Comparison of ENCODE assay signal across 8 cellular contexts in genomic region chr20:41734506-41734945, GRCh38.
DNase-seq lines count a peak whose midpoint lies in the region; ATAC-seq and TF ChIP-seq lines count a peak whose summit lies in the region.

No MANE protein-coding gene starts in this region.

- H3K9me3 Mint-ChIP-seq in activated CD8-positive, alpha-beta T cell treated with anti-CD3 and anti-CD28 coated beads, Interleukin-2, amount 10 ng/mL, durations not matched to agents 7 days and 5 days (ENCODE audit: insufficient read depth) = no peaks in the 10 kb centered on the region
- H3K9me3 Mint-ChIP-seq in neural crest cell = no peaks in the 10 kb centered on the region

- H3K27me3 Mint-ChIP-seq in activated CD8-positive, alpha-beta T cell treated with anti-CD3 and anti-CD28 coated beads, Interleukin-2, amount 10 ng/mL, durations not matched to agents 7 days and 5 days (ENCODE audit: low read depth) = no peaks in the 10 kb centered on the region
- no peaks in the 10 kb centered on the region for H3K27me3 Mint-ChIP-seq in neural crest cell (ENCODE audit: low read depth)

- CTCF ChIA-PET in BJ (lab: Yijun Ruan, JAX) = interaction anchor here (0.7 to 3.5 kb wide), 18 partner anchors 8 to 1685 kb away, joined by 3 to 23 read pairs (median 4); no protein-coding TSS in a partner anchor
- CTCF ChIA-PET in activated CD8-positive, alpha-beta T cell treated with anti-CD3 and anti-CD28 coated beads, Interleukin-2, amount 10 ng/mL, durations not matched to agents 7 days and 5 days (lab: Charles Lee) = interaction anchor here (0.6 to 1.8 kb wide), 5 partner anchors 9 to 1675 kb away, joined by 3 to 6 read pairs (median 5); no protein-coding TSS in a partner anchor

- no peaks in the 10 kb centered on the region for H3K4me1 Mint-ChIP-seq in activated CD8-positive, alpha-beta T cell treated with anti-CD3 and anti-CD28 coated beads, Interleukin-2, amount 10 ng/mL, durations not matched to agents 7 days and 5 days (ENCODE audit: low read depth)
- no peaks in the 10 kb centered on the region for H3K4me1 Mint-ChIP-seq in neural crest cell

- H3K27ac Mint-ChIP-seq in activated CD8-positive, alpha-beta T cell treated with anti-CD3 and anti-CD28 coated beads, Interleukin-2, amount 10 ng/mL, durations not matched to agents 7 days and 5 days = no peak overlapping the region
- H3K27ac Mint-ChIP-seq in neural crest cell (ENCODE audit: unreplicated experiment) = no peak overlapping the region

- DNase-seq in BJ (ENCODE audit: low read depth) (no peak), NCI-H446 treated with DMSO at 0.1 percent for 48 hours (lab: John Stamatoyannopoulos, UW) (peak; percentile 10), fibroblast of peridontal ligament (ENCODE audit: extremely low read depth) (peak; percentile 42), neural crest cell (ENCODE audit: low read depth, low spot score) (peak; percentile 52), NCI-H1048 (lab: John Stamatoyannopoulos, UW) (no peak)
- DNase-seq in activated CD8-positive, alpha-beta T cell treated with anti-CD3 and anti-CD28 coated beads, Interleukin-2, amount 10 ng/mL, durations not matched to agents 7 days and 5 days = peak; percentile 46

- ATAC-seq in GM19438 (IDR thresholded peaks at IDR 0.05; ENCODE audit: low read depth, unreplicated experiment) = peak; percentile 64
- ATAC-seq in activated CD8-positive, alpha-beta T cell treated with anti-CD3 and anti-CD28 coated beads, Interleukin-2, amount 10 ng/mL, durations not matched to agents 7 days and 5 days = no peak
- no peak for ATAC-seq in GM21367 (IDR thresholded peaks at IDR 0.05; ENCODE audit: unreplicated experiment)

- H3K36me3 ChIP-seq in BJ (ENCODE audit: control insufficient read depth, insufficient read depth, low read length) = no peaks in the 10 kb centered on the region

- H3K36me3 Mint-ChIP-seq in activated CD8-positive, alpha-beta T cell treated with anti-CD3 and anti-CD28 coated beads, Interleukin-2, amount 10 ng/mL, durations not matched to agents 7 days and 5 days (ENCODE audit: low read depth) = no peaks in the 10 kb centered on the region
- no peaks in the 10 kb centered on the region for H3K36me3 Mint-ChIP-seq in neural crest cell (ENCODE audit: low read depth)

- POLR2A ChIA-PET in BJ (lab: Charles Lee) = no interaction called here
- POLR2A ChIA-PET in activated CD8-positive, alpha-beta T cell treated with anti-CD3 and anti-CD28 coated beads, Interleukin-2, amount 10 ng/mL, durations not matched to agents 7 days and 5 days (lab: Charles Lee) = no interaction called here

- no peak overlapping the region for H3K4me3 Mint-ChIP-seq in activated CD8-positive, alpha-beta T cell treated with anti-CD3 and anti-CD28 coated beads, Interleukin-2, amount 10 ng/mL, durations not matched to agents 7 days and 5 days
- no peak overlapping the region for H3K4me3 Mint-ChIP-seq in neural crest cell

- peak; percentile 97 for TF ChIP-seq CTCF in BJ (IDR thresholded peaks at IDR 0.05; ENCODE audit: insufficient read depth, low read depth, low read length)
- TF ChIP-seq CTCF in neural crest cell (conservative IDR thresholded peaks at IDR 0.05) = peak; percentile 85

- H3K4me3 ChIP-seq in BJ (ENCODE audit: low read depth, low read length) = no peak overlapping the region

- peaks cover 2% of the 10 kb centered on the region; the same call in 1 of the 2 replicates for H3K27me3 ChIP-seq in BJ (ENCODE audit: control insufficient read depth, insufficient read depth, low read length)

Comparison
In these comparisons a context has a peak if more than half of its experiments do, and no peak if none do; other contexts are left out.
1. DNase-seq: peak in NCI-H446 treated with DMSO at 0.1 percent for 48 hours (single experiment), activated CD8-positive, alpha-beta T cell treated with anti-CD3 and anti-CD28 coated beads, Interleukin-2, amount 10 ng/mL, durations not matched to agents 7 days and 5 days (single experiment), fibroblast of peridontal ligament (single experiment) and neural crest cell (single experiment); none in BJ (single experiment) and NCI-H1048 (single experiment).